ENCODE assay signal across 8 cellular contexts in the genomic region with DNA sequence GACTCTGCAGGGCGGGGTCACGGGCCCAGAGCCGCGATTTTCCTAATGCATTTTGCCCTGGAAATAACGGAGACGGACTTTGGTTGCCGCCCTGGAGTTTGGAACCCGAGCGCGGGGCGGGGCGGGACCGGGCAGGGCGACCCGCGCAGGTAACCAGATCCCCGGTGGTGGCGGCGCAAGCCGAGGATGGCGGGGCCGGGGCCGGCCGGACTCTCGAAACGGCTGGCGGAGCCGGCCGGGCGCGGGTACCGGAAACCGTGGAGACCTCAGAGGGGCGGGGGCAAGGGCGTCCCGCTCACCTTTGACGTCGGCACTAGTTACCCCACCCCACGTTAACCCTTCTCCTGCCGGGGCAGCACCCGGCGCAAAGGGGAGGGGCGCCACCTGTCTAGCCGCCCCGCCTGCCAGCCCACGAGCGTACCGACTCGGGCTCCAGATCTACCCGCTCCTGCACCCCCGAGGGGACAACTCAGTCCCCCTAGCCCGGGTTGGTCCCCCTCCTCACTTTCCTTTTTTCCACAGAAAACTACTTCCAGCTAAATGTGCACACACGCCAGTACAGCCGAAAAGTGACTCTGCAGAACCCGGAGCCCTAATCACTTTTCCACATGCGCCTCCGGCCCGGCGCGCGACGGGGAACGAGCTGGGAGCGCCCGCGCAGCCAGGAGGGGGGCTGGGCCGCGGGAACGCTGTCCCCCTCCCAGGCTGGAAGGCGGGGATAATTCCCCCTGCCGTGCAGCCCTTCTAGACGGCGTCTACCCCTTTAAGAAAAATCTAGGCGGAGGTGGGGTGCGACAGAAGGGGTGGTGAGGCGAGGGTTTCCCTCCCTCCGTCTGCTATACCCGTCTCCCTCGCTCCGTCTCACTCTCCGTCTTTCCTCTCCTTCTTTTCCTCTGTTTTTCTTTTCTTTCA. TPM values are rescaled to one million over a fixed set of nuclear protein-coding genes. Genes with fewer than 3 reads are reported as not detected.
A peak's percentile ranks its signal among the peaks of the same experiment; 100 is the strongest.
DNase-seq lines count a peak whose midpoint lies in the region; ATAC-seq, FAIRE-seq and TF ChIP-seq lines count a peak whose summit lies in the region.

No MANE protein-coding gene starts in this region.

- intact Hi-C loops in CD14-positive monocyte (cut with micrococcal nuclease) (no loop called here), heart left ventricle (cut with DNase I) (loop anchor here in 8 of 10 donors (5.0 to 10.0 kb wide), 6 partner anchors 343 to 600 kb away; no protein-coding TSS in a partner anchor)

- no peaks in the 10 kb centered on the region for H3K36me3 ChIP-seq in heart left ventricle

- no peak for TF ChIP-seq CTCF in CD14-positive monocyte (IDR thresholded peaks at IDR 0.05)
- TF ChIP-seq CTCF in heart left ventricle (IDR thresholded peaks at IDR 0.05), result no peak
- TF ChIP-seq CTCF in progenitor cell of endocrine pancreas (IDR thresholded peaks at IDR 0.05; ENCODE audit: unreplicated experiment), result no peak

- peak overlapping the region; percentile 35 to 67 (median 58) for H3K4me3 ChIP-seq in heart left ventricle

- WGBS in heart left ventricle, 4 donors, result 0 to 1% (median 0%) methylated on average over 36 to 81 of the region's 81 CpGs

- TF ChIP-seq POLR2A in heart left ventricle (IDR thresholded peaks at IDR 0.05), result no peak
- no peak for TF ChIP-seq POLR2A in GM12891 (IDR thresholded peaks at IDR 0.05; ENCODE audit: low read depth, low read length)

- peaks cover 7 to 77% (median 65%) of the 10 kb centered on the region in 12 donors for H3K4me1 ChIP-seq in heart left ventricle

- H3K4me1 Mint-ChIP-seq in CD14-positive monocyte, result peaks cover 36% of the 10 kb centered on the region
- H3K4me1 Mint-ChIP-seq in progenitor cell of endocrine pancreas (ENCODE audit: low read depth), result peaks cover 27% of the 10 kb centered on the region

- H3K27ac Mint-ChIP-seq in CD14-positive monocyte (no peak overlapping the region), progenitor cell of endocrine pancreas (peak overlapping the region; percentile 89)

- DNase-seq in CD14-positive monocyte (ENCODE audit: low spot score) (peak; percentile 22), HuH-7.5 (ENCODE audit: low spot score) (peak; percentile 99), heart left ventricle (peak; percentile 41 to 72 (median 67)), progenitor cell of endocrine pancreas (ENCODE audit: low spot score, unreplicated experiment) (no peak), GM12891 (ENCODE audit: insufficient read length, low spot score) (no peak), HPDE6-E6E7 (ENCODE audit: extremely low spot score) (no peak)
- peak; percentile 14 for DNase-seq in activated CD8-positive, alpha-beta memory T cell treated with anti-CD3 and anti-CD28 coated beads, Interleukin-2, amount 50 U/mL, for 4 hours

- H3K4me3 Mint-ChIP-seq in CD14-positive monocyte (peak overlapping the region in 1 of 2 donors; percentile 82), progenitor cell of endocrine pancreas (ENCODE audit: low read depth) (peak overlapping the region; percentile 79)

- H3K9me3 Mint-ChIP-seq in CD14-positive monocyte (peaks cover 2 to 31% (median 21%) of the 10 kb centered on the region in 7 donors), progenitor cell of endocrine pancreas (ENCODE audit: low read depth) (no peaks in the 10 kb centered on the region)

- peak in 3 of 4 donors; percentile 13 to 57 (median 56) for ATAC-seq in heart left ventricle
- ATAC-seq in GM21381 (IDR thresholded peaks at IDR 0.05; ENCODE audit: unreplicated experiment), result no peak

- no peak for FAIRE-seq in GM12891 (lab: Jason Lieb, UNC)

- peak overlapping the region in 8 of 12 donors; percentile 15 to 82 (median 67) for H3K27ac ChIP-seq in heart left ventricle

- peaks cover 3 to 10% of the 10 kb centered on the region in 2 donors for H3K36me3 Mint-ChIP-seq in CD14-positive monocyte
- peaks cover 2% of the 10 kb centered on the region for H3K36me3 Mint-ChIP-seq in progenitor cell of endocrine pancreas (ENCODE audit: insufficient read depth)

- H3K27me3 Mint-ChIP-seq in CD14-positive monocyte (ENCODE audit: low read depth in 3 of 3), result peaks cover 74 to 88% (median 81%) of the 10 kb centered on the region in 3 donors
- peaks cover 44% of the 10 kb centered on the region for H3K27me3 Mint-ChIP-seq in progenitor cell of endocrine pancreas

- H3K27me3 ChIP-seq in heart left ventricle, result peaks cover 15 to 72% (median 44%) of the 10 kb centered on the region in 9 donors

- H3K9me3 ChIP-seq in heart left ventricle, result no peaks in the 10 kb centered on the region

TF ChIP-seq in GM12891, 5 proteins besides CTCF, POLR2A, EP300 and RAD21:
- TF ChIP-seq SPI1 (IDR thresholded peaks at IDR 0.05; ENCODE audit: low read depth, low read length) (no peak), PAX5 (IDR thresholded peaks at IDR 0.05; ENCODE audit: insufficient read depth, low read length, severe bottlenecking) (no peak), POLR2AphosphoS5 (IDR thresholded peaks at IDR 0.05; ENCODE audit: low read depth, low read length) (no peak), TAF1 (IDR thresholded peaks at IDR 0.05; ENCODE audit: low read depth, low read length) (no peak), POU2F2 (IDR thresholded peaks at IDR 0.05; ENCODE audit: low read depth, low read length) (no peak)

RNA-seq across cellular contexts. Expression of gene CYP26B1, which starts 2.7 kb away (rescaled TPM):
- not detected for polyA plus RNA-seq in CD14-positive monocyte
- total RNA-seq in heart left ventricle, result 1 to 10 TPM; 1.1 to 5.9 (median 2.1) TPM
- 1 to 10 TPM in 1 of 2 donors, under 1 TPM in 1; 0.76 to 4.2 TPM for polyA plus RNA-seq in heart left ventricle
- 31.5 and 37.5 TPM in 2 replicates for total RNA-seq in progenitor cell of endocrine pancreas
- not detected for polyA plus RNA-seq in GM12891 (2012; ENCODE audit: low read depth, missing spikeins)

Comparison
In these comparisons a context has a peak if more than half of its experiments do, and no peak if none do; other contexts are left out.
1. DNase-seq: peak in CD14-positive monocyte (single experiment), HuH-7.5 (single experiment), activated CD8-positive, alpha-beta memory T cell treated with anti-CD3 and anti-CD28 coated beads, Interleukin-2, amount 50 U/mL, for 4 hours (single experiment) and heart left ventricle (5 of 5); none in progenitor cell of endocrine pancreas (single experiment), GM12891 (single experiment) and HPDE6-E6E7 (single experiment).
2. intact Hi-C loops: an anchor here in heart left ventricle (5.0 to 10.0 kb wide); none called in CD14-positive monocyte.